1 cellular context compared by ENCODE assay signal in genomic region chr2:168976034-168976654, GRCh38.
TF ChIP-seq lines count a peak whose summit lies in the region.

No MANE protein-coding gene starts in this region.

TF ChIP-seq in K562, 482 proteins besides CTCF, POLR2A, EP300 and RAD21 (continued from another document and continues in another):
- TF ChIP-seq ZNF398 (CRISPR knock-in tag; IDR thresholded peaks at IDR 0.05) = no peak
- TF ChIP-seq ESRRA (IDR thresholded peaks at IDR 0.05; ENCODE audit: borderline replicate concordance, low read depth) = peak; percentile 96
- no peak for TF ChIP-seq PHF8 (IDR thresholded peaks at IDR 0.05; ENCODE audit: borderline replicate concordance, low read length)
- TF ChIP-seq POLR3G (IDR thresholded peaks at IDR 0.05; ENCODE audit: extremely low read depth, insufficient read length, insufficient replicate concordance) = no peak
- no peak for TF ChIP-seq ZNF3 (CRISPR knock-in tag; IDR thresholded peaks at IDR 0.05)
- peak; percentile 27; the same call in 1 of the 2 replicates for TF ChIP-seq ZNF583 (CRISPR knock-in tag; IDR thresholded peaks at IDR 0.05)
- peak; percentile 82; the same call in 1 of the 2 replicates for TF ChIP-seq ATF6 (CRISPR knock-in tag; IDR thresholded peaks at IDR 0.05)
- TF ChIP-seq STAT5B (CRISPR knock-in tag; IDR thresholded peaks at IDR 0.05) = no peak
- TF ChIP-seq ZNF77 (CRISPR knock-in tag; IDR thresholded peaks at IDR 0.05) = no peak
- peak; percentile 73 for TF ChIP-seq E2F8 (IDR thresholded peaks at IDR 0.05; ENCODE audit: low read depth, partially characterized antibody)
- TF ChIP-seq, protein P1, sequence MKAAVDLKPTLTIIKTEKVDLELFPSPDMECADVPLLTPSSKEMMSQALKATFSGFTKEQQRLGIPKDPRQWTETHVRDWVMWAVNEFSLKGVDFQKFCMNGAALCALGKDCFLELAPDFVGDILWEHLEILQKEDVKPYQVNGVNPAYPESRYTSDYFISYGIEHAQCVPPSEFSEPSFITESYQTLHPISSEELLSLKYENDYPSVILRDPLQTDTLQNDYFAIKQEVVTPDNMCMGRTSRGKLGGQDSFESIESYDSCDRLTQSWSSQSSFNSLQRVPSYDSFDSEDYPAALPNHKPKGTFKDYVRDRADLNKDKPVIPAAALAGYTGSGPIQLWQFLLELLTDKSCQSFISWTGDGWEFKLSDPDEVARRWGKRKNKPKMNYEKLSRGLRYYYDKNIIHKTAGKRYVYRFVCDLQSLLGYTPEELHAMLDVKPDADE (conservative IDR thresholded peaks at IDR 0.05; ENCODE audit: control insufficient read depth, low read depth, low read length) = no peak
- peak; percentile 91 for TF ChIP-seq CBFB (CRISPR knock-in tag; IDR thresholded peaks at IDR 0.05)
- TF ChIP-seq, protein P2, sequence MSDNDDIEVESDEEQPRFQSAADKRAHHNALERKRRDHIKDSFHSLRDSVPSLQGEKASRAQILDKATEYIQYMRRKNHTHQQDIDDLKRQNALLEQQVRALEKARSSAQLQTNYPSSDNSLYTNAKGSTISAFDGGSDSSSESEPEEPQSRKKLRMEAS (CRISPR knock-in tag; IDR thresholded peaks at IDR 0.05) = peak; percentile 44; the same call in 1 of the 2 replicates
- TF ChIP-seq, protein P3, sequence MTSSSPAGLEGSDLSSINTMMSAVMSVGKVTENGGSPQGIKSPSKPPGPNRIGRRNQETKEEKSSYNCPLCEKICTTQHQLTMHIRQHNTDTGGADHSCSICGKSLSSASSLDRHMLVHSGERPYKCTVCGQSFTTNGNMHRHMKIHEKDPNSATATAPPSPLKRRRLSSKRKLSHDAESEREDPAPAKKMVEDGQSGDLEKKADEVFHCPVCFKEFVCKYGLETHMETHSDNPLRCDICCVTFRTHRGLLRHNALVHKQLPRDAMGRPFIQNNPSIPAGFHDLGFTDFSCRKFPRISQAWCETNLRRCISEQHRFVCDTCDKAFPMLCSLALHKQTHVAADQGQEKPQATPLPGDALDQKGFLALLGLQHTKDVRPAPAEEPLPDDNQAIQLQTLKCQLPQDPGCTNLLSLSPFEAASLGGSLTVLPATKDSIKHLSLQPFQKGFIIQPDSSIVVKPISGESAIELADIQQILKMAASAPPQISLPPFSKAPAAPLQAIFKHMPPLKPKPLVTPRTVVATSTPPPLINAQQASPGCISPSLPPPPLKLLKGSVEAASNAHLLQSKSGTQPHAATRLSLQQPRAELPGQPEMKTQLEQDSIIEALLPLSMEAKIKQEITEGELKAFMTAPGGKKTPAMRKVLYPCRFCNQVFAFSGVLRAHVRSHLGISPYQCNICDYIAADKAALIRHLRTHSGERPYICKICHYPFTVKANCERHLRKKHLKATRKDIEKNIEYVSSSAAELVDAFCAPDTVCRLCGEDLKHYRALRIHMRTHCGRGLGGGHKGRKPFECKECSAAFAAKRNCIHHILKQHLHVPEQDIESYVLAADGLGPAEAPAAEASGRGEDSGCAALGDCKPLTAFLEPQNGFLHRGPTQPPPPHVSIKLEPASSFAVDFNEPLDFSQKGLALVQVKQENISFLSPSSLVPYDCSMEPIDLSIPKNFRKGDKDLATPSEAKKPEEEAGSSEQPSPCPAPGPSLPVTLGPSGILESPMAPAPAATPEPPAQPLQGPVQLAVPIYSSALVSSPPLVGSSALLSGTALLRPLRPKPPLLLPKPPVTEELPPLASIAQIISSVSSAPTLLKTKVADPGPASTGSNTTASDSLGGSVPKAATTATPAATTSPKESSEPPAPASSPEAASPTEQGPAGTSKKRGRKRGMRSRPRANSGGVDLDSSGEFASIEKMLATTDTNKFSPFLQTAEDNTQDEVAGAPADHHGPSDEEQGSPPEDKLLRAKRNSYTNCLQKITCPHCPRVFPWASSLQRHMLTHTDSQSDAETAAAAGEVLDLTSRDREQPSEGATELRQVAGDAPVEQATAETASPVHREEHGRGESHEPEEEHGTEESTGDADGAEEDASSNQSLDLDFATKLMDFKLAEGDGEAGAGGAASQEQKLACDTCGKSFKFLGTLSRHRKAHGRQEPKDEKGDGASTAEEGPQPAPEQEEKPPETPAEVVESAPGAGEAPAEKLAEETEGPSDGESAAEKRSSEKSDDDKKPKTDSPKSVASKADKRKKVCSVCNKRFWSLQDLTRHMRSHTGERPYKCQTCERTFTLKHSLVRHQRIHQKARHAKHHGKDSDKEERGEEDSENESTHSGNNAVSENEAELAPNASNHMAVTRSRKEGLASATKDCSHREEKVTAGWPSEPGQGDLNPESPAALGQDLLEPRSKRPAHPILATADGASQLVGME (CRISPR knock-in tag; IDR thresholded peaks at IDR 0.05) = no peak
- TF ChIP-seq, protein P4, sequence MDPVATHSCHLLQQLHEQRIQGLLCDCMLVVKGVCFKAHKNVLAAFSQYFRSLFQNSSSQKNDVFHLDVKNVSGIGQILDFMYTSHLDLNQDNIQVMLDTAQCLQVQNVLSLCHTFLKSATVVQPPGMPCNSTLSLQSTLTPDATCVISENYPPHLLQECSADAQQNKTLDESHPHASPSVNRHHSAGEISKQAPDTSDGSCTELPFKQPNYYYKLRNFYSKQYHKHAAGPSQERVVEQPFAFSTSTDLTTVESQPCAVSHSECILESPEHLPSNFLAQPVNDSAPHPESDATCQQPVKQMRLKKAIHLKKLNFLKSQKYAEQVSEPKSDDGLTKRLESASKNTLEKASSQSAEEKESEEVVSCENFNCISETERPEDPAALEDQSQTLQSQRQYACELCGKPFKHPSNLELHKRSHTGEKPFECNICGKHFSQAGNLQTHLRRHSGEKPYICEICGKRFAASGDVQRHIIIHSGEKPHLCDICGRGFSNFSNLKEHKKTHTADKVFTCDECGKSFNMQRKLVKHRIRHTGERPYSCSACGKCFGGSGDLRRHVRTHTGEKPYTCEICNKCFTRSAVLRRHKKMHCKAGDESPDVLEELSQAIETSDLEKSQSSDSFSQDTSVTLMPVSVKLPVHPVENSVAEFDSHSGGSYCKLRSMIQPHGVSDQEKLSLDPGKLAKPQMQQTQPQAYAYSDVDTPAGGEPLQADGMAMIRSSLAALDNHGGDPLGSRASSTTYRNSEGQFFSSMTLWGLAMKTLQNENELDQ (CRISPR knock-in tag; IDR thresholded peaks at IDR 0.05; ENCODE audit: borderline replicate concordance) = peak; percentile 85
- TF ChIP-seq POLR2B (IDR thresholded peaks at IDR 0.05; ENCODE audit: low read depth, partially characterized antibody) = no peak
- TF ChIP-seq TCF3 (CRISPR knock-in tag; IDR thresholded peaks at IDR 0.05) = peak; percentile 100
- TF ChIP-seq TFAM (CRISPR knock-in tag; conservative IDR thresholded peaks at IDR 0.05) = no peak
- no peak for TF ChIP-seq PHTF2 (CRISPR knock-in tag; IDR thresholded peaks at IDR 0.05)
- TF ChIP-seq TEAD4 (IDR thresholded peaks at IDR 0.05; ENCODE audit: low read length) = peak; percentile 100
- no peak for TF ChIP-seq TEAD4 (CRISPR knock-in tag; IDR thresholded peaks at IDR 0.05; ENCODE audit: borderline replicate concordance)
- TF ChIP-seq CCAR2 (IDR thresholded peaks at IDR 0.05; ENCODE audit: low read depth, low read length) = no peak
- TF ChIP-seq THAP12 (CRISPR knock-in tag; IDR thresholded peaks at IDR 0.05) = no peak
- no peak for TF ChIP-seq ERF (CRISPR knock-in tag; IDR thresholded peaks at IDR 0.05)
- TF ChIP-seq RBM22 (IDR thresholded peaks at IDR 0.05; ENCODE audit: low read depth, low read length, poor library complexity, severe bottlenecking) = no peak
- no peak for TF ChIP-seq TSC22D4 (tag; IDR thresholded peaks at IDR 0.05)
- peak; percentile 62; the same call in 1 of the 2 replicates for TF ChIP-seq RAD51 (IDR thresholded peaks at IDR 0.05; ENCODE audit: borderline replicate concordance, low read depth)
- no peak for TF ChIP-seq ZNF184 (CRISPR knock-in tag; IDR thresholded peaks at IDR 0.05)
- no peak for TF ChIP-seq ZNF143 (CRISPR knock-in tag; IDR thresholded peaks at IDR 0.05)
- no peak for TF ChIP-seq ZNF253 (CRISPR knock-in tag; conservative IDR thresholded peaks at IDR 0.05)
- TF ChIP-seq ZNF316 (IDR thresholded peaks at IDR 0.05) = peak; percentile 94
- no peak for TF ChIP-seq ZNF778 (CRISPR knock-in tag; IDR thresholded peaks at IDR 0.05)
- peak; percentile 65; the same call in 1 of the 2 replicates for TF ChIP-seq NFRKB (IDR thresholded peaks at IDR 0.05; ENCODE audit: low read depth)
- peak; percentile 92 for TF ChIP-seq DACH1 (IDR thresholded peaks at IDR 0.05; ENCODE audit: partially characterized antibody)
- no peak for TF ChIP-seq ZFX (CRISPR knock-in tag; IDR thresholded peaks at IDR 0.05)
- TF ChIP-seq ZBTB12 (CRISPR knock-in tag; IDR thresholded peaks at IDR 0.05) = peak; percentile 62
- TF ChIP-seq ZNF134 (CRISPR knock-in tag; conservative IDR thresholded peaks at IDR 0.05) = no peak
- peak; percentile 97 for TF ChIP-seq LCOR (CRISPR knock-in tag; IDR thresholded peaks at IDR 0.05)
- no peak for TF ChIP-seq ZNF780A (CRISPR knock-in tag; IDR thresholded peaks at IDR 0.05)
- TF ChIP-seq ZNF764 (CRISPR knock-in tag; IDR thresholded peaks at IDR 0.05; ENCODE audit: low read depth) = no peak
- TF ChIP-seq FOS (IDR thresholded peaks at IDR 0.05; ENCODE audit: extremely low read depth, insufficient read length) = peak; percentile 1
- TF ChIP-seq SUPT5H (IDR thresholded peaks at IDR 0.05) = no peak
- no peak for TF ChIP-seq SIN3A (IDR thresholded peaks at IDR 0.05; ENCODE audit: borderline replicate concordance in 2 of 2, control insufficient read depth in 1 of 2, low read depth in 2 of 2, low read length in 2 of 2)
- TF ChIP-seq MCM5 (IDR thresholded peaks at IDR 0.05; ENCODE audit: low read depth) = no peak
- TF ChIP-seq CTBP1 (IDR thresholded peaks at IDR 0.05; ENCODE audit: borderline replicate concordance) = peak; percentile 99
- TF ChIP-seq RHOXF2B (CRISPR knock-in tag; conservative IDR thresholded peaks at IDR 0.05) = no peak
